In the genomic region with DNA sequence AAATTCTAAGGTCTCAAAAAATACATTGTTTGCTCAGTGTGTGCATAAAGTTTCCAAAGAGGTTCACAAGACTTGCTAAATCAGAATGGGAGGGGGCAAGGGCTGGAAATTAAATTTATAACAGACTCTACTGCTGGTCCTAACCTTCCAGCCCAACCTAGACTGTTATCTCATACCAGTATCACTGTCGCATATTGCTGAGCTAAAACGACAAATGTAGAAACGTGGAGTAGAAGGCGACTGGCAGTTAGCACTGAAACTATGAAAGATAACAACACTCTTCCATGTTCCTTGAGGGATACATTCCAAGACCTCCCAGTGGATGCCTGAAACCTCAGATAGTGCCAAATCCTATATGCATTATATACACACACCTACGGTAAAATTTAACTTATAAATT, we compare ENCODE assay signal across 22 cellular contexts.
DNase-seq lines count a peak whose midpoint lies in the region; ATAC-seq and TF ChIP-seq lines count a peak whose summit lies in the region.
"Had no signal": no experiment of that assay in that cellular context is flagged by ENCODE, and none has a peak within 500 bp of the region (broad histone marks: within the 10 kb centered on the region; RNA-seq: fewer than 3 reads in every experiment).

No MANE protein-coding gene starts in this region.

- peaks cover 0 to 1% (median 0%) of the 10 kb centered on the region in 4 donors for H3K4me1 Mint-ChIP-seq in naive thymus-derived CD8-positive, alpha-beta T cell
- H3K4me1 Mint-ChIP-seq: CD14-positive monocyte; CD4-positive, alpha-beta memory T cell; CD4-positive, CD25-positive, alpha-beta regulatory T cell; CD8-positive, alpha-beta memory T cell had no signal

- H3K27me3 ChIP-seq in endocrine pancreas (ENCODE audit: control insufficient read depth, insufficient read depth, low read length), result no peaks in the 10 kb centered on the region
- H3K27me3 ChIP-seq: BE2C, BLaER1 had no signal

- POLR2A ChIA-PET in naive thymus-derived CD8-positive, alpha-beta T cell (lab: Charles Lee), result no interaction called here

- H3K27ac ChIP-seq in VCaP, result peak overlapping the region; percentile 68
- H3K27ac ChIP-seq: BLaER1 had no signal

- H3K27me3 Mint-ChIP-seq in naive thymus-derived CD8-positive, alpha-beta T cell, result peaks cover 10 to 43% (median 20%) of the 10 kb centered on the region in 5 donors
- H3K27me3 Mint-ChIP-seq: CD4-positive, CD25-positive, alpha-beta regulatory T cell had no signal

- no peak for ATAC-seq in naive thymus-derived CD8-positive, alpha-beta T cell
- ATAC-seq: GM12878 had no signal

- TF ChIP-seq CTCF in VCaP (conservative IDR thresholded peaks at IDR 0.05), result no peak

- H3K36me3 ChIP-seq in endocrine pancreas (ENCODE audit: control insufficient read depth, insufficient read depth, low read length), result no peaks in the 10 kb centered on the region
- H3K36me3 ChIP-seq: BE2C, BLaER1 had no signal

- no peak overlapping the region for H3K4me3 Mint-ChIP-seq in naive thymus-derived CD8-positive, alpha-beta T cell
- H3K4me3 Mint-ChIP-seq: CD14-positive monocyte; CD4-positive, alpha-beta memory T cell; CD4-positive, CD25-positive, alpha-beta regulatory T cell; CD8-positive, alpha-beta memory T cell had no signal

- peak overlapping the region; percentile 19 for H3K4me3 ChIP-seq in endocrine pancreas (ENCODE audit: control insufficient read depth, insufficient read depth, low read length)
- H3K4me3 ChIP-seq: BLaER1, GM12878 had no signal

- H3K9ac ChIP-seq in endocrine pancreas (ENCODE audit: control insufficient read depth, insufficient read depth, low read length), result no peak overlapping the region
- H3K9ac ChIP-seq: BLaER1 had no signal

- no peak for DNase-seq in naive thymus-derived CD8-positive, alpha-beta T cell
- DNase-seq in NCI-H1694 treated with DMSO at 0.1 percent for 48 hours (lab: John Stamatoyannopoulos, UW) (no peak), globus pallidus (ENCODE audit: low spot score) (no peak)
- DNase-seq: 8988T; ACHN; BE2C; C1 segment of cervical spinal cord; CD4-positive, alpha-beta memory T cell; CD4-positive, CD25-positive, alpha-beta regulatory T cell; CD8-positive, alpha-beta memory T cell; DMS 273 treated with DMSO at 0.1 percent for 48 hours; DMS153; DMS53; DMS79; DND-41; EL; GDM1 had no signal

- no peaks in the 10 kb centered on the region for H3K36me3 Mint-ChIP-seq in naive thymus-derived CD8-positive, alpha-beta T cell
- H3K36me3 Mint-ChIP-seq: CD14-positive monocyte; CD4-positive, alpha-beta memory T cell; CD4-positive, CD25-positive, alpha-beta regulatory T cell; CD8-positive, alpha-beta memory T cell had no signal

- no peaks in the 10 kb centered on the region for H3K9me3 ChIP-seq in endocrine pancreas (ENCODE audit: control insufficient read depth, low read length)
- H3K9me3 ChIP-seq: BE2C, BLaER1 had no signal

- H3K4me1 ChIP-seq in endocrine pancreas (ENCODE audit: control insufficient read depth, insufficient read depth, low read length), result peaks cover 4% of the 10 kb centered on the region

- H3K9me3 Mint-ChIP-seq in naive thymus-derived CD8-positive, alpha-beta T cell, result no peaks in the 10 kb centered on the region

- H3K27ac Mint-ChIP-seq in naive thymus-derived CD8-positive, alpha-beta T cell, result no peak overlapping the region
- H3K27ac Mint-ChIP-seq: CD14-positive monocyte; CD4-positive, alpha-beta memory T cell; CD4-positive, CD25-positive, alpha-beta regulatory T cell; CD8-positive, alpha-beta memory T cell had no signal
